11 cellular contexts compared by ENCODE assay signal in genomic region chr7:130919316-130920103, GRCh38.
DNase-seq lines count a peak whose midpoint lies in the region; TF ChIP-seq lines count a peak whose summit lies in the region.
"Had no signal": no experiment of that assay in that cellular context is flagged by ENCODE, and none has a peak within 500 bp of the region (broad histone marks: within the 10 kb centered on the region; RNA-seq: fewer than 3 reads in every experiment).

No MANE protein-coding gene starts in this region.

- H3K27me3 Mint-ChIP-seq in activated T-cell treated with anti-CD3 and anti-CD28 coated beads, Interleukin-2, amount 50 U/mL, for 24 hours = no peaks in the 10 kb centered on the region

- H4K20me1 ChIP-seq in MM.1S (ENCODE audit: insufficient read depth, low read length) = peaks cover 23% of the 10 kb centered on the region; the same call in 1 of the 2 replicates

- H3K9me3 Mint-ChIP-seq in activated T-cell treated with anti-CD3 and anti-CD28 coated beads, Interleukin-2, amount 50 U/mL, for 24 hours = no peaks in the 10 kb centered on the region
- H3K9me3 Mint-ChIP-seq: neural crest cell had no signal

- peaks cover 97% of the 10 kb centered on the region for H3K4me1 Mint-ChIP-seq in activated T-cell treated with anti-CD3 and anti-CD28 coated beads, Interleukin-2, amount 50 U/mL, for 24 hours (ENCODE audit: low read depth)

- 98% methylated on average over 2 of the region's 2 CpGs for WGBS in esophagus muscularis mucosa
- WGBS in stomach, 5 donors = 47 to 77% (median 58%) methylated on average over 2 of the region's 2 CpGs

- H3K9me3 ChIP-seq in SK-N-MC (ENCODE audit: low read depth, low read length) = no peaks in the 10 kb centered on the region
- no peaks in the 10 kb centered on the region for H3K9me3 ChIP-seq in esophagus muscularis mucosa
- H3K9me3 ChIP-seq in stomach = no peaks in the 10 kb centered on the region
- H3K9me3 ChIP-seq in MM.1S (replicated peaks; ENCODE audit: insufficient read depth, low read length) = no peaks in the 10 kb centered on the region

- DNase-seq in activated T-cell treated with anti-CD3 and anti-CD28 coated beads, Interleukin-2, amount 50 U/mL, for 24 hours = no peak
- no peak for DNase-seq in activated T-cell treated with anti-CD3 and anti-CD28 coated beads, Interleukin-2, amount 50 U/mL, for 1 hour
- DNase-seq in SK-N-MC (ENCODE audit: low read depth, low spot score) (no peak), esophagus muscularis mucosa (ENCODE audit: extremely low spot score) (no peak), stomach (no peak), putamen (ENCODE audit: low spot score) (no peak), MM.1S (no peak), NCI-H226 (no peak)
- DNase-seq: NCI-H1092, NCI-H774 had no signal

- H3K4me3 Mint-ChIP-seq in activated T-cell treated with anti-CD3 and anti-CD28 coated beads, Interleukin-2, amount 50 U/mL, for 24 hours = peak overlapping the region; percentile 89
- H3K4me3 Mint-ChIP-seq: neural crest cell had no signal

- intact Hi-C loops in esophagus muscularis mucosa (cut with DNase I) (no loop called here), stomach (cut with DNase I; ENCODE audit: low total_unique reads) (no loop called here)

- H3K36me3 ChIP-seq in SK-N-MC (ENCODE audit: insufficient read depth, low read length) = peaks cover 24% of the 10 kb centered on the region
- H3K36me3 ChIP-seq in esophagus muscularis mucosa = peaks cover 0 to 7% (median 3%) of the 10 kb centered on the region in 4 donors
- peaks cover 0 to 12% (median 0%) of the 10 kb centered on the region in 4 donors for H3K36me3 ChIP-seq in stomach
- H3K36me3 ChIP-seq in MM.1S (replicated peaks; ENCODE audit: insufficient read depth, low read length) = no peaks in the 10 kb centered on the region

- TF ChIP-seq EP300 in esophagus muscularis mucosa (IDR thresholded peaks at IDR 0.05) = no peak
- no peak for TF ChIP-seq EP300 in stomach (IDR thresholded peaks at IDR 0.05)

- H3K4me3 ChIP-seq in SK-N-MC (no peak overlapping the region), esophagus muscularis mucosa (no peak overlapping the region), stomach (no peak overlapping the region), MM.1S (ENCODE audit: low read length) (no peak overlapping the region)

- H3F3A ChIP-seq in MM.1S (ENCODE audit: insufficient read depth, low read length) = peaks cover 7% of the 10 kb centered on the region

- H3K79me2 ChIP-seq in MM.1S (ENCODE audit: low read length) = peaks cover 80% of the 10 kb centered on the region

- H3K9me2 ChIP-seq in MM.1S (replicated peaks; ENCODE audit: insufficient read depth, low read length) = no peaks in the 10 kb centered on the region

- H3K27ac ChIP-seq in SK-N-MC (peak overlapping the region; percentile 97), esophagus muscularis mucosa (replicated peaks in 1 of 4) (peak overlapping the region; percentile 12 to 80 (median 56)), stomach (peak overlapping the region in 4 of 5 donors; percentile 86 to 93 (median 90)), MM.1S (ENCODE audit: low read length) (no peak overlapping the region)

- H3K27me3 ChIP-seq in esophagus muscularis mucosa (no peaks in the 10 kb centered on the region), stomach (no peaks in the 10 kb centered on the region), MM.1S (replicated peaks; ENCODE audit: insufficient read depth, low read length) (no peaks in the 10 kb centered on the region)

- TF ChIP-seq CTCF in esophagus muscularis mucosa (IDR thresholded peaks at IDR 0.05) = no peak
- TF ChIP-seq CTCF in stomach (IDR thresholded peaks at IDR 0.05) = no peak
- TF ChIP-seq CTCF in MM.1S (IDR thresholded peaks at IDR 0.05; ENCODE audit: low read length) = no peak

- peaks cover 100% of the 10 kb centered on the region for H3K36me3 Mint-ChIP-seq in activated T-cell treated with anti-CD3 and anti-CD28 coated beads, Interleukin-2, amount 50 U/mL, for 24 hours (ENCODE audit: low read depth)

- H3K4me1 ChIP-seq in esophagus muscularis mucosa = peaks cover 88 to 100% (median 92%) of the 10 kb centered on the region in 4 donors
- peaks cover 67 to 98% (median 84%) of the 10 kb centered on the region in 4 donors for H3K4me1 ChIP-seq in stomach
- peaks cover 5% of the 10 kb centered on the region for H3K4me1 ChIP-seq in MM.1S (ENCODE audit: low read length)

- H2AFZ ChIP-seq in MM.1S (ENCODE audit: low read length) = no peak overlapping the region

- peak overlapping the region; percentile 99 for H3K27ac Mint-ChIP-seq in activated T-cell treated with anti-CD3 and anti-CD28 coated beads, Interleukin-2, amount 50 U/mL, for 24 hours

- H3K9ac ChIP-seq in SK-N-MC (ENCODE audit: insufficient read length) (no peak overlapping the region), MM.1S (ENCODE audit: low read length) (no peak overlapping the region)

- no peak overlapping the region for H3K4me2 ChIP-seq in MM.1S (ENCODE audit: low read depth, low read length)

- TF ChIP-seq POLR2A in esophagus muscularis mucosa (IDR thresholded peaks at IDR 0.05; ENCODE audit: low read depth) (no peak), stomach (IDR thresholded peaks at IDR 0.05) (no peak)
